Comparison of ENCODE assay signal across 1 cellular context in genomic region chr4:108172780-108173598, GRCh38.
TF ChIP-seq lines count a peak whose summit lies in the region.

No MANE protein-coding gene starts in this region.

TF ChIP-seq in H1, 55 proteins besides CTCF, POLR2A, EP300 and RAD21 (continued from another document):
- TF ChIP-seq MAX (IDR thresholded peaks at IDR 0.05) (peak; percentile 4; the same call in 1 of the 2 replicates), BACH1 (IDR thresholded peaks at IDR 0.05; ENCODE audit: low read length) (peak; percentile 51; the same call in 1 of the 2 replicates), EZH2 (IDR thresholded peaks at IDR 0.05; ENCODE audit: low read depth, low read length, severe bottlenecking) (peak; percentile 84), KDM4A (IDR thresholded peaks at IDR 0.05; ENCODE audit: low read depth, low read length, severe bottlenecking) (peak; percentile 46), SUZ12 (IDR thresholded peaks at IDR 0.05; ENCODE audit: low read length) (peak; percentile 73), E2F6 (IDR thresholded peaks at IDR 0.05) (no peak), NRF1 (IDR thresholded peaks at IDR 0.05; ENCODE audit: low read depth, low read length) (peak; percentile 37; the same call in 1 of the 2 replicates), CHD1 (IDR thresholded peaks at IDR 0.05; ENCODE audit: low read depth, low read length) (no peak), JUND (IDR thresholded peaks at IDR 0.05; ENCODE audit: low read length) (no peak)
